ENCODE assay signal across 1 cellular context in the genomic region with DNA sequence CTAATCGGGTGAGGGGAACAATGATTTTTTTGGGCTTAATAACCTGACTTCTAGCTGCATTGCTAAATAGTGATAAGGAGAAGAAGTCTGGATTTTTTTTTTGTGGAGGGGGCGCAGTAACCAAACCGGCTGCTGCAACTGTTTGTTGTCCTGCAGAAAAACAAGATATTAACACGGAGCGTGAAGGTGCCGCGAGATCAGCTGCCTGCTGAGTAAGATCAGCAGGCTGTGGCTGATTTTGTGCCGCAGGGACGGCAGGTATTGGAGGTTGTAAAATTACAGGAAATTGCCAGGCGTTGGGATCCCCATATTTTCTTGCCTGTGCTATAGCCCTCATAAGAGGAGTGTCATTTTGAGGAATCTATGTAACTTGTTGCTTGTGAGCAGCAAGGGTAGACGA.
TF ChIP-seq lines count a peak whose summit lies in the region.

No MANE protein-coding gene starts in this region.

TF ChIP-seq in K562, 482 proteins besides CTCF, POLR2A, EP300 and RAD21 (continued from another document and continues in another):
- TF ChIP-seq, protein P1, sequence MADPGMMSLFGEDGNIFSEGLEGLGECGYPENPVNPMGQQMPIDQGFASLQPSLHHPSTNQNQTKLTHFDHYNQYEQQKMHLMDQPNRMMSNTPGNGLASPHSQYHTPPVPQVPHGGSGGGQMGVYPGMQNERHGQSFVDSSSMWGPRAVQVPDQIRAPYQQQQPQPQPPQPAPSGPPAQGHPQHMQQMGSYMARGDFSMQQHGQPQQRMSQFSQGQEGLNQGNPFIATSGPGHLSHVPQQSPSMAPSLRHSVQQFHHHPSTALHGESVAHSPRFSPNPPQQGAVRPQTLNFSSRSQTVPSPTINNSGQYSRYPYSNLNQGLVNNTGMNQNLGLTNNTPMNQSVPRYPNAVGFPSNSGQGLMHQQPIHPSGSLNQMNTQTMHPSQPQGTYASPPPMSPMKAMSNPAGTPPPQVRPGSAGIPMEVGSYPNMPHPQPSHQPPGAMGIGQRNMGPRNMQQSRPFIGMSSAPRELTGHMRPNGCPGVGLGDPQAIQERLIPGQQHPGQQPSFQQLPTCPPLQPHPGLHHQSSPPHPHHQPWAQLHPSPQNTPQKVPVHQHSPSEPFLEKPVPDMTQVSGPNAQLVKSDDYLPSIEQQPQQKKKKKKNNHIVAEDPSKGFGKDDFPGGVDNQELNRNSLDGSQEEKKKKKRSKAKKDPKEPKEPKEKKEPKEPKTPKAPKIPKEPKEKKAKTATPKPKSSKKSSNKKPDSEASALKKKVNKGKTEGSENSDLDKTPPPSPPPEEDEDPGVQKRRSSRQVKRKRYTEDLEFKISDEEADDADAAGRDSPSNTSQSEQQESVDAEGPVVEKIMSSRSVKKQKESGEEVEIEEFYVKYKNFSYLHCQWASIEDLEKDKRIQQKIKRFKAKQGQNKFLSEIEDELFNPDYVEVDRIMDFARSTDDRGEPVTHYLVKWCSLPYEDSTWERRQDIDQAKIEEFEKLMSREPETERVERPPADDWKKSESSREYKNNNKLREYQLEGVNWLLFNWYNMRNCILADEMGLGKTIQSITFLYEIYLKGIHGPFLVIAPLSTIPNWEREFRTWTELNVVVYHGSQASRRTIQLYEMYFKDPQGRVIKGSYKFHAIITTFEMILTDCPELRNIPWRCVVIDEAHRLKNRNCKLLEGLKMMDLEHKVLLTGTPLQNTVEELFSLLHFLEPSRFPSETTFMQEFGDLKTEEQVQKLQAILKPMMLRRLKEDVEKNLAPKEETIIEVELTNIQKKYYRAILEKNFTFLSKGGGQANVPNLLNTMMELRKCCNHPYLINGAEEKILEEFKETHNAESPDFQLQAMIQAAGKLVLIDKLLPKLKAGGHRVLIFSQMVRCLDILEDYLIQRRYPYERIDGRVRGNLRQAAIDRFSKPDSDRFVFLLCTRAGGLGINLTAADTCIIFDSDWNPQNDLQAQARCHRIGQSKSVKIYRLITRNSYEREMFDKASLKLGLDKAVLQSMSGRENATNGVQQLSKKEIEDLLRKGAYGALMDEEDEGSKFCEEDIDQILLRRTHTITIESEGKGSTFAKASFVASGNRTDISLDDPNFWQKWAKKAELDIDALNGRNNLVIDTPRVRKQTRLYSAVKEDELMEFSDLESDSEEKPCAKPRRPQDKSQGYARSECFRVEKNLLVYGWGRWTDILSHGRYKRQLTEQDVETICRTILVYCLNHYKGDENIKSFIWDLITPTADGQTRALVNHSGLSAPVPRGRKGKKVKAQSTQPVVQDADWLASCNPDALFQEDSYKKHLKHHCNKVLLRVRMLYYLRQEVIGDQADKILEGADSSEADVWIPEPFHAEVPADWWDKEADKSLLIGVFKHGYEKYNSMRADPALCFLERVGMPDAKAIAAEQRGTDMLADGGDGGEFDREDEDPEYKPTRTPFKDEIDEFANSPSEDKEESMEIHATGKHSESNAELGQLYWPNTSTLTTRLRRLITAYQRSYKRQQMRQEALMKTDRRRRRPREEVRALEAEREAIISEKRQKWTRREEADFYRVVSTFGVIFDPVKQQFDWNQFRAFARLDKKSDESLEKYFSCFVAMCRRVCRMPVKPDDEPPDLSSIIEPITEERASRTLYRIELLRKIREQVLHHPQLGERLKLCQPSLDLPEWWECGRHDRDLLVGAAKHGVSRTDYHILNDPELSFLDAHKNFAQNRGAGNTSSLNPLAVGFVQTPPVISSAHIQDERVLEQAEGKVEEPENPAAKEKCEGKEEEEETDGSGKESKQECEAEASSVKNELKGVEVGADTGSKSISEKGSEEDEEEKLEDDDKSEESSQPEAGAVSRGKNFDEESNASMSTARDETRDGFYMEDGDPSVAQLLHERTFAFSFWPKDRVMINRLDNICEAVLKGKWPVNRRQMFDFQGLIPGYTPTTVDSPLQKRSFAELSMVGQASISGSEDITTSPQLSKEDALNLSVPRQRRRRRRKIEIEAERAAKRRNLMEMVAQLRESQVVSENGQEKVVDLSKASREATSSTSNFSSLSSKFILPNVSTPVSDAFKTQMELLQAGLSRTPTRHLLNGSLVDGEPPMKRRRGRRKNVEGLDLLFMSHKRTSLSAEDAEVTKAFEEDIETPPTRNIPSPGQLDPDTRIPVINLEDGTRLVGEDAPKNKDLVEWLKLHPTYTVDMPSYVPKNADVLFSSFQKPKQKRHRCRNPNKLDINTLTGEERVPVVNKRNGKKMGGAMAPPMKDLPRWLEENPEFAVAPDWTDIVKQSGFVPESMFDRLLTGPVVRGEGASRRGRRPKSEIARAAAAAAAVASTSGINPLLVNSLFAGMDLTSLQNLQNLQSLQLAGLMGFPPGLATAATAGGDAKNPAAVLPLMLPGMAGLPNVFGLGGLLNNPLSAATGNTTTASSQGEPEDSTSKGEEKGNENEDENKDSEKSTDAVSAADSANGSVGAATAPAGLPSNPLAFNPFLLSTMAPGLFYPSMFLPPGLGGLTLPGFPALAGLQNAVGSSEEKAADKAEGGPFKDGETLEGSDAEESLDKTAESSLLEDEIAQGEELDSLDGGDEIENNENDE (IDR thresholded peaks at IDR 0.05; ENCODE audit: low read depth, low read length): no peak
- peak; percentile 39; the same call in 1 of the 2 replicates for TF ChIP-seq SMARCA4 (IDR thresholded peaks at IDR 0.05)
- no peak for TF ChIP-seq FOXK1 (CRISPR knock-in tag; IDR thresholded peaks at IDR 0.05; ENCODE audit: borderline replicate concordance)
- TF ChIP-seq POLR3A (IDR thresholded peaks at IDR 0.05; ENCODE audit: borderline replicate concordance, extremely low read depth, insufficient read depth, insufficient read length): no peak
- TF ChIP-seq ARID1B (IDR thresholded peaks at IDR 0.05): 0 out of 2 replicates have a peak, but pooled peaks have one; percentile 7
- TF ChIP-seq ZNF76 (CRISPR knock-in tag; IDR thresholded peaks at IDR 0.05; ENCODE audit: borderline replicate concordance): no peak
- TF ChIP-seq ZNF347 (CRISPR knock-in tag; IDR thresholded peaks at IDR 0.05; ENCODE audit: low read depth): no peak
- TF ChIP-seq YBX1 (IDR thresholded peaks at IDR 0.05): no peak
- 0 out of 4 replicates have a peak, but pooled peaks of 1 of the 2 experiments have one; percentile 32 for TF ChIP-seq TBL1XR1 (IDR thresholded peaks at IDR 0.05; ENCODE audit: low read length in 2 of 2)
- no peak for TF ChIP-seq ILK (tag; IDR thresholded peaks at IDR 0.05; ENCODE audit: borderline replicate concordance, low read depth)
- TF ChIP-seq PTBP1 (IDR thresholded peaks at IDR 0.05; ENCODE audit: low read depth, low read length): no peak
- TF ChIP-seq, protein P2, sequence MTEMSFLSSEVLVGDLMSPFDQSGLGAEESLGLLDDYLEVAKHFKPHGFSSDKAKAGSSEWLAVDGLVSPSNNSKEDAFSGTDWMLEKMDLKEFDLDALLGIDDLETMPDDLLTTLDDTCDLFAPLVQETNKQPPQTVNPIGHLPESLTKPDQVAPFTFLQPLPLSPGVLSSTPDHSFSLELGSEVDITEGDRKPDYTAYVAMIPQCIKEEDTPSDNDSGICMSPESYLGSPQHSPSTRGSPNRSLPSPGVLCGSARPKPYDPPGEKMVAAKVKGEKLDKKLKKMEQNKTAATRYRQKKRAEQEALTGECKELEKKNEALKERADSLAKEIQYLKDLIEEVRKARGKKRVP (CRISPR knock-in tag; IDR thresholded peaks at IDR 0.05): no peak
- no peak for TF ChIP-seq TCF7L2 (IDR thresholded peaks at IDR 0.05; ENCODE audit: low read depth, low read length)
- TF ChIP-seq, protein P3, sequence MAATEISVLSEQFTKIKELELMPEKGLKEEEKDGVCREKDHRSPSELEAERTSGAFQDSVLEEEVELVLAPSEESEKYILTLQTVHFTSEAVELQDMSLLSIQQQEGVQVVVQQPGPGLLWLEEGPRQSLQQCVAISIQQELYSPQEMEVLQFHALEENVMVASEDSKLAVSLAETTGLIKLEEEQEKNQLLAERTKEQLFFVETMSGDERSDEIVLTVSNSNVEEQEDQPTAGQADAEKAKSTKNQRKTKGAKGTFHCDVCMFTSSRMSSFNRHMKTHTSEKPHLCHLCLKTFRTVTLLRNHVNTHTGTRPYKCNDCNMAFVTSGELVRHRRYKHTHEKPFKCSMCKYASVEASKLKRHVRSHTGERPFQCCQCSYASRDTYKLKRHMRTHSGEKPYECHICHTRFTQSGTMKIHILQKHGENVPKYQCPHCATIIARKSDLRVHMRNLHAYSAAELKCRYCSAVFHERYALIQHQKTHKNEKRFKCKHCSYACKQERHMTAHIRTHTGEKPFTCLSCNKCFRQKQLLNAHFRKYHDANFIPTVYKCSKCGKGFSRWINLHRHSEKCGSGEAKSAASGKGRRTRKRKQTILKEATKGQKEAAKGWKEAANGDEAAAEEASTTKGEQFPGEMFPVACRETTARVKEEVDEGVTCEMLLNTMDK (IDR thresholded peaks at IDR 0.05; ENCODE audit: borderline replicate concordance, insufficient read depth, low read depth, low read length, poor library complexity, severe bottlenecking): no peak
- TF ChIP-seq ZNF384 (IDR thresholded peaks at IDR 0.05; ENCODE audit: low read depth, low read length): peak; percentile 63
- TF ChIP-seq ATF1 (CRISPR knock-in tag; IDR thresholded peaks at IDR 0.05): no peak
- TF ChIP-seq ATF1 (tag; IDR thresholded peaks at IDR 0.05): no peak
- TF ChIP-seq ZNF274 (IDR thresholded peaks at IDR 0.05; ENCODE audit: borderline replicate concordance, low read depth, low read length): no peak
- TF ChIP-seq LCOR (CRISPR knock-in tag; IDR thresholded peaks at IDR 0.05): no peak
- TF ChIP-seq HDAC8 (tag; IDR thresholded peaks at IDR 0.05): no peak
- TF ChIP-seq KDM4B (IDR thresholded peaks at IDR 0.05; ENCODE audit: borderline replicate concordance in 2 of 2, low read depth in 1 of 2): no peak
- no peak for TF ChIP-seq ZNF79 (CRISPR knock-in tag; IDR thresholded peaks at IDR 0.05; ENCODE audit: low read depth)
- peak; percentile 19 for TF ChIP-seq CXXC5 (CRISPR knock-in tag; IDR thresholded peaks at IDR 0.05)
- TF ChIP-seq ETV6 (IDR thresholded peaks at IDR 0.05; ENCODE audit: borderline replicate concordance in 1 of 2, low read depth in 2 of 2, low read length in 1 of 2): no peak
- no peak for TF ChIP-seq ETV6 (CRISPR knock-in tag; IDR thresholded peaks at IDR 0.05; ENCODE audit: borderline replicate concordance)
- TF ChIP-seq RBM34 (IDR thresholded peaks at IDR 0.05; ENCODE audit: borderline replicate concordance, insufficient read depth, low read length): no peak
- no peak for TF ChIP-seq ZNF644 (tag; IDR thresholded peaks at IDR 0.05; ENCODE audit: low read depth)
- TF ChIP-seq ZNF57 (CRISPR knock-in tag; IDR thresholded peaks at IDR 0.05): no peak
- no peak for TF ChIP-seq POLR2G (IDR thresholded peaks at IDR 0.05; ENCODE audit: low read depth, low read length)
- TF ChIP-seq BCOR (IDR thresholded peaks at IDR 0.05): no peak
- TF ChIP-seq HMGN3 (IDR thresholded peaks at IDR 0.05; ENCODE audit: borderline replicate concordance, extremely low read depth, insufficient read length, low read depth, low read length): no peak
- TF ChIP-seq, protein P4, sequence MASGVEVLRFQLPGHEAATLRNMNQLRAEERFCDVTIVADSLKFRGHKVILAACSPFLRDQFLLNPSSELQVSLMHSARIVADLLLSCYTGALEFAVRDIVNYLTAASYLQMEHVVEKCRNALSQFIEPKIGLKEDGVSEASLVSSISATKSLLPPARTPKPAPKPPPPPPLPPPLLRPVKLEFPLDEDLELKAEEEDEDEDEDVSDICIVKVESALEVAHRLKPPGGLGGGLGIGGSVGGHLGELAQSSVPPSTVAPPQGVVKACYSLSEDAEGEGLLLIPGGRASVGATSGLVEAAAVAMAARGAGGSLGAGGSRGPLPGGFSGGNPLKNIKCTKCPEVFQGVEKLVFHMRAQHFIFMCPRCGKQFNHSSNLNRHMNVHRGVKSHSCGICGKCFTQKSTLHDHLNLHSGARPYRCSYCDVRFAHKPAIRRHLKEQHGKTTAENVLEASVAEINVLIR (CRISPR knock-in tag; IDR thresholded peaks at IDR 0.05): no peak
- TF ChIP-seq, protein P5, sequence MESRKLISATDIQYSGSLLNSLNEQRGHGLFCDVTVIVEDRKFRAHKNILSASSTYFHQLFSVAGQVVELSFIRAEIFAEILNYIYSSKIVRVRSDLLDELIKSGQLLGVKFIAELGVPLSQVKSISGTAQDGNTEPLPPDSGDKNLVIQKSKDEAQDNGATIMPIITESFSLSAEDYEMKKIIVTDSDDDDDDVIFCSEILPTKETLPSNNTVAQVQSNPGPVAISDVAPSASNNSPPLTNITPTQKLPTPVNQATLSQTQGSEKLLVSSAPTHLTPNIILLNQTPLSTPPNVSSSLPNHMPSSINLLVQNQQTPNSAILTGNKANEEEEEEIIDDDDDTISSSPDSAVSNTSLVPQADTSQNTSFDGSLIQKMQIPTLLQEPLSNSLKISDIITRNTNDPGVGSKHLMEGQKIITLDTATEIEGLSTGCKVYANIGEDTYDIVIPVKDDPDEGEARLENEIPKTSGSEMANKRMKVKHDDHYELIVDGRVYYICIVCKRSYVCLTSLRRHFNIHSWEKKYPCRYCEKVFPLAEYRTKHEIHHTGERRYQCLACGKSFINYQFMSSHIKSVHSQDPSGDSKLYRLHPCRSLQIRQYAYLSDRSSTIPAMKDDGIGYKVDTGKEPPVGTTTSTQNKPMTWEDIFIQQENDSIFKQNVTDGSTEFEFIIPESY (CRISPR knock-in tag; IDR thresholded peaks at IDR 0.05): no peak
- TF ChIP-seq, protein P6, sequence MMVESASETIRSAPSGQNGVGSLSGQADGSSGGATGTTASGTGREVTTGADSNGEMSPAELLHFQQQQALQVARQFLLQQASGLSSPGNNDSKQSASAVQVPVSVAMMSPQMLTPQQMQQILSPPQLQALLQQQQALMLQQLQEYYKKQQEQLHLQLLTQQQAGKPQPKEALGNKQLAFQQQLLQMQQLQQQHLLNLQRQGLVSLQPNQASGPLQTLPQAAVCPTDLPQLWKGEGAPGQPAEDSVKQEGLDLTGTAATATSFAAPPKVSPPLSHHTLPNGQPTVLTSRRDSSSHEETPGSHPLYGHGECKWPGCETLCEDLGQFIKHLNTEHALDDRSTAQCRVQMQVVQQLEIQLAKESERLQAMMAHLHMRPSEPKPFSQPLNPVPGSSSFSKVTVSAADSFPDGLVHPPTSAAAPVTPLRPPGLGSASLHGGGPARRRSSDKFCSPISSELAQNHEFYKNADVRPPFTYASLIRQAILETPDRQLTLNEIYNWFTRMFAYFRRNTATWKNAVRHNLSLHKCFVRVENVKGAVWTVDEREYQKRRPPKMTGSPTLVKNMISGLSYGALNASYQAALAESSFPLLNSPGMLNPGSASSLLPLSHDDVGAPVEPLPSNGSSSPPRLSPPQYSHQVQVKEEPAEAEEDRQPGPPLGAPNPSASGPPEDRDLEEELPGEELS (CRISPR knock-in tag; IDR thresholded peaks at IDR 0.05; ENCODE audit: borderline replicate concordance): no peak
- no peak for TF ChIP-seq RBM17 (IDR thresholded peaks at IDR 0.05; ENCODE audit: borderline replicate concordance, low read depth, low read length)
- no peak for TF ChIP-seq ZNF551 (CRISPR knock-in tag; IDR thresholded peaks at IDR 0.05)
- TF ChIP-seq, protein P7, sequence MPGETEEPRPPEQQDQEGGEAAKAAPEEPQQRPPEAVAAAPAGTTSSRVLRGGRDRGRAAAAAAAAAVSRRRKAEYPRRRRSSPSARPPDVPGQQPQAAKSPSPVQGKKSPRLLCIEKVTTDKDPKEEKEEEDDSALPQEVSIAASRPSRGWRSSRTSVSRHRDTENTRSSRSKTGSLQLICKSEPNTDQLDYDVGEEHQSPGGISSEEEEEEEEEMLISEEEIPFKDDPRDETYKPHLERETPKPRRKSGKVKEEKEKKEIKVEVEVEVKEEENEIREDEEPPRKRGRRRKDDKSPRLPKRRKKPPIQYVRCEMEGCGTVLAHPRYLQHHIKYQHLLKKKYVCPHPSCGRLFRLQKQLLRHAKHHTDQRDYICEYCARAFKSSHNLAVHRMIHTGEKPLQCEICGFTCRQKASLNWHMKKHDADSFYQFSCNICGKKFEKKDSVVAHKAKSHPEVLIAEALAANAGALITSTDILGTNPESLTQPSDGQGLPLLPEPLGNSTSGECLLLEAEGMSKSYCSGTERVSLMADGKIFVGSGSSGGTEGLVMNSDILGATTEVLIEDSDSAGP (CRISPR knock-in tag; IDR thresholded peaks at IDR 0.05): no peak
- TF ChIP-seq PHF8 (IDR thresholded peaks at IDR 0.05; ENCODE audit: borderline replicate concordance, low read length): peak; percentile 13; the same call in 1 of the 2 replicates
- no peak for TF ChIP-seq OTX1 (CRISPR knock-in tag; IDR thresholded peaks at IDR 0.05)
- no peak for TF ChIP-seq ZNF561 (CRISPR knock-in tag; conservative IDR thresholded peaks at IDR 0.05)
